8 cellular contexts compared by ENCODE assay signal in the genomic region with DNA sequence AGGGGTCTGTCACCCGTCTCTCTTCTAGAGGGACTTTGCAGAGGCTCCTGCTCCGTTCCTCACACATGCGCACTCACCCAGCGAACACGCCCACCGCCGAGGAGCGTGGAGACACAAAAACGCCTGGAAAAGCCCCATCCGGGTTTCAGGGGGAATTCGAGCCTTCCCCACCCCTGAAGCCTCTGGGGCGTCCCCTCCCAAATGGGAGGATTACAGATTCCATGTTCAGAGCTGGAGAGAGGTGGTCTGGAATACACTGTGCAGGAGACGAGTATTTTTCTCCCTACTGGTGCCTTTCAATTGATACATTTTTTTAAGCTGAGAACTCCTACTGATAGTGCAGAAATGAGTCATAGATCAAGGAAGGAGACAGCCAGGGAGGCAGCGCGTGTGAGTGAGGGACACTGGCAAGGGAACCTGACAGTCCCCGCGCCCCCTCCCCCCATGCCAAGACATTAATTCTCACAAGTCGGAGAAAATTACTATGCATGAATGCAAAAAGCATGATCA. TPM values are rescaled to one million over a fixed set of nuclear protein-coding genes. Genes with fewer than 3 reads are reported as not detected.
DNase-seq lines count a peak whose midpoint lies in the region; ATAC-seq and TF ChIP-seq lines count a peak whose summit lies in the region.

No MANE protein-coding gene starts in this region.

- ATAC-seq in HG03139 (IDR thresholded peaks at IDR 0.05; ENCODE audit: unreplicated experiment), result no peak
- no peak for ATAC-seq in HG03457 (IDR thresholded peaks at IDR 0.05; ENCODE audit: unreplicated experiment)

- H3K36me3 ChIP-seq in ES-I3 (ENCODE audit: insufficient read depth, low read length), result no peaks in the 10 kb centered on the region

- 6 to 13% methylated on average over 18 of the region's 18 CpGs for WGBS in lower leg skin, 2 donors

- peaks cover 37% of the 10 kb centered on the region for H3K4me1 ChIP-seq in ES-I3 (ENCODE audit: insufficient read depth, low read length)

- no peak overlapping the region for H3K4me3 ChIP-seq in lower leg skin (ENCODE audit: low read depth, poor library complexity, severe bottlenecking)

- no peak for TF ChIP-seq CTCF in lower leg skin (IDR thresholded peaks at IDR 0.05)

- no peak for TF ChIP-seq POLR2A in lower leg skin (IDR thresholded peaks at IDR 0.05)

- DNase-seq in activated CD8-positive, alpha-beta memory T cell treated with anti-CD3 and anti-CD28 coated beads for 4 hours (ENCODE audit: low read depth in 2 of 2), result peak; percentile 43 to 62
- peak; percentile 86 for DNase-seq in effector CD4-positive, alpha-beta T cell
- peak; percentile 67 to 79 (median 77) for DNase-seq in stimulated activated CD4-positive, alpha-beta T cell treated with anti-CD3 and anti-CD28 coated beads, Interleukin-12 subunit alpha, Interleukin-12 subunit beta, amount 100 ng/mL, for 48 hours (ENCODE audit: low read depth in 2 of 3, low spot score in 1 of 3)
- no peak for DNase-seq in foreskin melanocyte
- no peak for DNase-seq in lower leg skin (ENCODE audit: low spot score in 2 of 2)

- intact Hi-C loops in lower leg skin (cut with DNase I; ENCODE audit: low total_unique reads), result no loop called here

- peak overlapping the region; percentile 83 for H3K9ac ChIP-seq in ES-I3 (ENCODE audit: low read depth, low read length)

- no peaks in the 10 kb centered on the region for H3K9me3 ChIP-seq in ES-I3 (ENCODE audit: control insufficient read depth, insufficient read depth, low read length)

RNA-seq across cellular contexts. Expression of gene BCL11B, which starts 37.0 kb away (rescaled TPM):
- total RNA-seq in lower leg skin, result 10 to 100 TPM; 39.1 to 74.3 (median 51.7) TPM

Comparison
In these comparisons a context has a peak if more than half of its experiments do, and no peak if none do; other contexts are left out.
1. DNase-seq: peak in activated CD8-positive, alpha-beta memory T cell treated with anti-CD3 and anti-CD28 coated beads for 4 hours (2 of 2), effector CD4-positive, alpha-beta T cell (single experiment) and stimulated activated CD4-positive, alpha-beta T cell treated with anti-CD3 and anti-CD28 coated beads, Interleukin-12 subunit alpha, Interleukin-12 subunit beta, amount 100 ng/mL, for 48 hours (3 of 3); none in foreskin melanocyte (single experiment) and lower leg skin (0 of 2).